In genomic region chr7:155506854-155507337, GRCh38 we compare ENCODE assay signal across 13 cellular contexts. TPM values are rescaled to one million over a fixed set of nuclear protein-coding genes. Genes with fewer than 3 reads are reported as not detected.
DNase-seq lines count a peak whose midpoint lies in the region; ATAC-seq, FAIRE-seq and TF ChIP-seq lines count a peak whose summit lies in the region.
"Had no signal": no experiment of that assay in that cellular context is flagged by ENCODE, and none has a peak within 500 bp of the region (broad histone marks: within the 10 kb centered on the region; RNA-seq: fewer than 3 reads in every experiment).

No MANE protein-coding gene starts in this region.

- no peak for TF ChIP-seq POLR2A in A549 (IDR thresholded peaks at IDR 0.05; ENCODE audit: low read length)

- WGBS in A549 (ENCODE audit: missing lambda C conversion rate), result 29% methylated on average over 14 of the region's 14 CpGs

- no TSS peak for BruUV-seq in OCI-LY7 (replicated peaks; lab: Mats Ljungman, UMichigan)

- H3K4me1 ChIP-seq in A549 (no peaks in the 10 kb centered on the region), iPS-20b (ENCODE audit: insufficient read depth, low read length) (peaks cover 21% of the 10 kb centered on the region), OCI-LY7 (ENCODE audit: insufficient read depth, low read length, poor library complexity, severe bottlenecking) (no peaks in the 10 kb centered on the region)

- intact Hi-C loops in OCI-LY7 (cut with micrococcal nuclease; ENCODE audit: unreplicated experiment), result no loop called here

- CTCF ChIA-PET in A549 (lab: Yijun Ruan, JAX) (interaction anchor here (0.8 to 1.0 kb wide), 3 partner anchors 9 to 600 kb away, joined by 3 read pairs; no protein-coding TSS in a partner anchor), OCI-LY7 (lab: Charles Lee; ENCODE audit: unreplicated experiment) (no interaction called here)

- no peaks in the 10 kb centered on the region for H3K36me3 ChIP-seq in iPS-20b (ENCODE audit: insufficient read depth, low read depth, low read length)
- H3K36me3 ChIP-seq in OCI-LY7 (ENCODE audit: insufficient read depth, low read length), result no peaks in the 10 kb centered on the region
- H3K36me3 ChIP-seq: BLaER1 had no signal

- H3K9me2 ChIP-seq in OCI-LY7 (ENCODE audit: insufficient read depth, low read length), result no peaks in the 10 kb centered on the region

- H2AFZ ChIP-seq in OCI-LY7 (ENCODE audit: low read length), result no peak overlapping the region

- H3K4me2 ChIP-seq in A549, result peak overlapping the region; percentile 41
- no peak overlapping the region for H3K4me2 ChIP-seq in OCI-LY7 (ENCODE audit: low read length)
- H3K4me2 ChIP-seq: BLaER1 had no signal

- FAIRE-seq in A549 (lab: Jason Lieb, UNC) (no peak), GM18507 (lab: Jason Lieb, UNC) (peak; percentile 38)

- no peak for TF ChIP-seq CTCF in A549 (IDR thresholded peaks at IDR 0.05)
- TF ChIP-seq CTCF in OCI-LY7 (conservative IDR thresholded peaks at IDR 0.05; ENCODE audit: low read length), result no peak

- DNase-seq in A549 (ENCODE audit: low read depth in 1 of 2, low spot score in 1 of 2), result peak in 1 of 2 experiments; percentile 17
- no peak for DNase-seq in GM18507 (ENCODE audit: extremely low spot score, insufficient read length, low read depth)
- peak; percentile 18 for DNase-seq in SK-N-DZ (ENCODE audit: low spot score)
- no peak for DNase-seq in T1000 (lab: John Stamatoyannopoulos, UW)
- DNase-seq in OCI-LY7 (ENCODE audit: low spot score), result no peak
- DNase-seq: NCI-H146 had no signal

- no peaks in the 10 kb centered on the region; the same call in 1 of the 2 replicates for H4K20me1 ChIP-seq in OCI-LY7 (ENCODE audit: insufficient read depth, low read length)

- no peak overlapping the region for H3K27ac ChIP-seq in A549
- no peak overlapping the region for H3K27ac ChIP-seq in iPS-20b (ENCODE audit: low read length)
- H3K27ac ChIP-seq in OCI-LY7 (ENCODE audit: low read depth, low read length, poor library complexity, severe bottlenecking), result no peak overlapping the region
- H3K27ac ChIP-seq: BLaER1 had no signal

- H3K27me3 ChIP-seq in iPS-20b (ENCODE audit: insufficient read depth, low read length), result peaks cover 100% of the 10 kb centered on the region

- H3K9me3 ChIP-seq in A549 (no peaks in the 10 kb centered on the region), iPS-20b (ENCODE audit: insufficient read depth, low read depth, low read length) (no peaks in the 10 kb centered on the region), OCI-LY7 (ENCODE audit: low read length) (no peaks in the 10 kb centered on the region)
- H3K9me3 ChIP-seq: BLaER1 had no signal

- no peak for TF ChIP-seq EP300 in A549 (IDR thresholded peaks at IDR 0.05)

- ATAC-seq in A549 (peak; percentile 34 to 59; a peak in 2 of 6 replicates), GM18867 (IDR thresholded peaks at IDR 0.05; ENCODE audit: unreplicated experiment) (no peak), GM21360 (IDR thresholded peaks at IDR 0.05; ENCODE audit: unreplicated experiment) (no peak)

- H3K4me3 ChIP-seq in A549, result no peak overlapping the region
- H3K4me3 ChIP-seq in iPS-20b (ENCODE audit: low read length), result peak overlapping the region; percentile 27; the same call in 1 of the 2 replicates
- H3K4me3 ChIP-seq in OCI-LY7 (ENCODE audit: low read depth, low read length, poor library complexity, severe bottlenecking), result no peak overlapping the region
- H3K4me3 ChIP-seq: BLaER1 had no signal

- TF ChIP-seq RAD21 in A549 (conservative IDR thresholded peaks at IDR 0.05 in 1 of 2, IDR thresholded peaks at IDR 0.05 in 1 of 2), result no peak

- H3K9ac ChIP-seq in iPS-20b (ENCODE audit: low read depth, low read length), result no peak overlapping the region; the same call in 1 of the 2 replicates
- H3K9ac ChIP-seq: BLaER1 had no signal

- H3K79me2 ChIP-seq in OCI-LY7 (ENCODE audit: insufficient read depth, low read depth, low read length), result no peaks in the 10 kb centered on the region

- POLR2A ChIA-PET in A549 (lab: Yijun Ruan, JAX), result no interaction called here
- POLR2A ChIA-PET in OCI-LY7 (lab: Charles Lee), result no interaction called here

TF ChIP-seq in A549, 52 proteins besides CTCF, POLR2A, EP300 and RAD21:
- TF ChIP-seq RNF2 (IDR thresholded peaks at IDR 0.05; ENCODE audit: borderline replicate concordance, low read depth) (peak; percentile 77), CBX8 (IDR thresholded peaks at IDR 0.05) (peak; percentile 83; the same call in 1 of the 2 replicates), USF2 (IDR thresholded peaks at IDR 0.05) (no peak), GATA3 (IDR thresholded peaks at IDR 0.05; ENCODE audit: borderline replicate concordance) (no peak)
TF ChIP-seq in A549: peak in this region for 2.

RNA-seq across cellular contexts. Expression of gene CNPY1, which starts 39.5 kb away (rescaled TPM):
- polyA plus RNA-seq in A549 (2011; rRNA removed) (not detected in 2 replicates), A549 (2017; fragmentation: RNase III; extraction: RNeasy Plus Mini Kit Qiagen cat#74134 plus additional on column Dnase treatment) (not detected in 3 replicates)
- not detected in 2 replicates for polyA plus RNA-seq in A549 (2012; cell fraction: cytosol; rRNA removed)
- not detected in 2 replicates for polyA plus RNA-seq in A549 (2012; cell fraction: nucleus; rRNA removed)
- polyA minus RNA-seq in A549 (2011; rRNA and poly(A)+ RNA removed), result not detected in 2 replicates
- not detected in 2 replicates for polyA plus RNA-seq in SK-N-DZ (2014; cell fraction: cytosol; rRNA removed)
- not detected in 2 replicates for polyA plus RNA-seq in SK-N-DZ (2014; cell fraction: nucleus; rRNA removed)
- not detected in 2 replicates for total RNA-seq in OCI-LY7 (2014; rRNA removed; shearing (Covaris generic))
- total RNA-seq in OCI-LY7 (2022), result not detected in 2 replicates
- total RNA-seq: fibroblast of lung, kidney epithelial cell, pulmonary artery endothelial cell had no signal
- polyA plus RNA-seq: fibroblast of lung had no signal

RNA-seq across cellular contexts. Expression of gene EN2, which starts 49.0 kb away (rescaled TPM):
- 0.33 and 0.53 TPM in 2 replicates for polyA plus RNA-seq in A549 (2011; rRNA removed)
- 0.61 and 0.76 TPM in 2 replicates for polyA plus RNA-seq in A549 (2012; cell fraction: cytosol; rRNA removed)
- 0.44 and 0.52 TPM in 2 replicates for polyA plus RNA-seq in A549 (2012; cell fraction: nucleus; rRNA removed)
- polyA plus RNA-seq in A549 (2017; fragmentation: RNase III; extraction: RNeasy Plus Mini Kit Qiagen cat#74134 plus additional on column Dnase treatment), result 0.51 to 0.62 TPM (median 0.54 TPM) in 3 replicates
- 0.21 and 0.63 TPM in 2 replicates for polyA minus RNA-seq in A549 (2011; rRNA and poly(A)+ RNA removed)
- polyA plus RNA-seq in SK-N-DZ (2014; cell fraction: cytosol; rRNA removed), result not detected in 2 replicates
- not detected in 2 replicates for polyA plus RNA-seq in SK-N-DZ (2014; cell fraction: nucleus; rRNA removed)
- total RNA-seq in OCI-LY7 (2014; rRNA removed; shearing (Covaris generic)), result not detected in 2 replicates
- not detected in 2 replicates for total RNA-seq in OCI-LY7 (2022)
- total RNA-seq: fibroblast of lung, pulmonary artery endothelial cell had no signal
- polyA plus RNA-seq: fibroblast of lung had no signal

Comparison
In these comparisons a context has a peak if more than half of its experiments do, and no peak if none do; other contexts are left out.
1. ATAC-seq: peak in A549 (2 of 2); none in GM18867 (single experiment) and GM21360 (single experiment).